1 cellular context compared by ENCODE assay signal in the genomic region with DNA sequence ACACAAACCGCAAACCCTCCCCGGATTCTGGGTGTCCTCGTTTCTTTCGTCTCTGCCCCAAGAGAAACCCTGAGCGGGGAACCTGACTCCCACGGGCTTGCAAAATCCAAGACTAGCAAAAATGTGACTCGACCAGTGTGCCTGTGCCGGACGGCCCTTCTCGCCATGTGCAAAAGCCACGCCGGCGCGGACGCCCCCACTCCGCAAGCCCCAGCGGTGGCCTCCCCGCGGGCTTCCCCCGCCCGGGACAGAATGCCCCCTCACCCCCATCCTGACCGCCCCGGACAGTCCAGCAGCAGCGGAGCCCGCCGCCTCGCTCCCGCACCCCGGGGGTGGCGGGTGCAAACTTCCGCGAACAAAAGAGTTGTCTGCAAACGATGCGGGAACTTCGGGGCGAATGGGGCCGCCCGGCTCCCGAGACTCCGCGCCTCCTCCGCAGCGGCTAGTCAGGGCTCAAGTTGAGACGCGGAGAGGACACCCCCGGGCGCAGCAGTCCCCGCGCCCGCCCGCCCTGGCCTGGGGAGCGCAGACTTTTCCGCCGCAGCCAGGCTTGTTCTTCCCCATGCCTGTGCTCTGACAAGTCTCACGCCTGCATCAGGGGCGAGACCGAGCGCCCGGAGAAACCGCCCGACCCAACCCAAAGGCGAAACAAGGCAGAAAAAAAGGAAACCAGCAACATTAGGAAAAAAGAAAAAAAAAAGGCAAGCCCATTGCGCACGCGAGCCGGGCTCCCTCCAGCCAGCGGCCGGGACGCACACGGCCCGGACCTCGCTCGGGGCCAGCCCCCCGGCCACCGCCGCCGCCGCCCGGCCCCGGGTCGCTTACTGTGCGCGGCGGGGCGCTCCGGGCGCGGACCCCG.
TF ChIP-seq lines count a peak whose summit lies in the region.

No MANE protein-coding gene starts in this region.

TF ChIP-seq in HepG2, 621 proteins besides CTCF, POLR2A, EP300 and RAD21 (continued from another document):
- TF ChIP-seq FOXO4 (CRISPR knock-in tag; conservative IDR thresholded peaks at IDR 0.05) (no peak), HINFP (CRISPR knock-in tag; IDR thresholded peaks at IDR 0.05; ENCODE audit: low read depth) (no peak), NFE2L2 (IDR thresholded peaks at IDR 0.05; ENCODE audit: low read length) (no peak), ZNF335 (CRISPR knock-in tag; IDR thresholded peaks at IDR 0.05) (no peak), ASH2L (IDR thresholded peaks at IDR 0.05; ENCODE audit: insufficient read length, low read depth, low read length) (no peak), ZSCAN21 (CRISPR knock-in tag; IDR thresholded peaks at IDR 0.05; ENCODE audit: borderline replicate concordance) (no peak), ADNP (CRISPR knock-in tag; IDR thresholded peaks at IDR 0.05) (no peak), ELK4 (CRISPR knock-in tag; IDR thresholded peaks at IDR 0.05; ENCODE audit: borderline replicate concordance) (no peak), RBM39 (IDR thresholded peaks at IDR 0.05; ENCODE audit: low read depth, low read length, poor library complexity, severe bottlenecking) (peak; percentile 75), EED (CRISPR knock-in tag; IDR thresholded peaks at IDR 0.05) (no peak), FLYWCH1 (CRISPR knock-in tag; IDR thresholded peaks at IDR 0.05) (no peak), XBP1 (CRISPR knock-in tag; IDR thresholded peaks at IDR 0.05) (no peak), MYPOP (CRISPR knock-in tag; IDR thresholded peaks at IDR 0.05) (peak; percentile 64; the same call in 1 of the 2 replicates), ZNF232 (CRISPR knock-in tag; IDR thresholded peaks at IDR 0.05; ENCODE audit: borderline replicate concordance) (no peak), U2AF2 (IDR thresholded peaks at IDR 0.05; ENCODE audit: low read depth, low read length) (no peak), SOX5 (CRISPR knock-in tag; IDR thresholded peaks at IDR 0.05; ENCODE audit: borderline replicate concordance) (no peak), ZNF33A (CRISPR knock-in tag; IDR thresholded peaks at IDR 0.05; ENCODE audit: borderline replicate concordance) (no peak), CREM (IDR thresholded peaks at IDR 0.05) (no peak), CREM (CRISPR knock-in tag; IDR thresholded peaks at IDR 0.05) (no peak), TBP (CRISPR knock-in tag; IDR thresholded peaks at IDR 0.05) (no peak), RBFOX2 (IDR thresholded peaks at IDR 0.05; ENCODE audit: low read depth, low read length) (0 out of 2 replicates have a peak, but pooled peaks have one; percentile 48), ZNF468 (CRISPR knock-in tag; IDR thresholded peaks at IDR 0.05) (no peak), ZNF567 (CRISPR knock-in tag; IDR thresholded peaks at IDR 0.05; ENCODE audit: borderline replicate concordance) (no peak), SAFB2 (CRISPR knock-in tag; IDR thresholded peaks at IDR 0.05; ENCODE audit: borderline replicate concordance, low read depth) (no peak), ZNF160 (CRISPR knock-in tag; IDR thresholded peaks at IDR 0.05) (no peak), ZNF574 (CRISPR knock-in tag; IDR thresholded peaks at IDR 0.05) (0 out of 2 replicates have a peak, but pooled peaks have one; percentile 0), ZNF766 (CRISPR knock-in tag; IDR thresholded peaks at IDR 0.05; ENCODE audit: borderline replicate concordance) (0 out of 2 replicates have a peak, but pooled peaks have one; percentile 13), SPEN (CRISPR knock-in tag; IDR thresholded peaks at IDR 0.05; ENCODE audit: low read depth) (no peak), ZNF790 (CRISPR knock-in tag; IDR thresholded peaks at IDR 0.05; ENCODE audit: borderline replicate concordance) (no peak), HNRNPLL (IDR thresholded peaks at IDR 0.05; ENCODE audit: low read depth, low read length, poor library complexity, severe bottlenecking) (peak; percentile 51), ZNF556 (CRISPR knock-in tag; IDR thresholded peaks at IDR 0.05; ENCODE audit: borderline replicate concordance) (no peak), CBX5 (CRISPR knock-in tag; IDR thresholded peaks at IDR 0.05; ENCODE audit: borderline replicate concordance) (no peak)
- TF ChIP-seq, protein P1, sequence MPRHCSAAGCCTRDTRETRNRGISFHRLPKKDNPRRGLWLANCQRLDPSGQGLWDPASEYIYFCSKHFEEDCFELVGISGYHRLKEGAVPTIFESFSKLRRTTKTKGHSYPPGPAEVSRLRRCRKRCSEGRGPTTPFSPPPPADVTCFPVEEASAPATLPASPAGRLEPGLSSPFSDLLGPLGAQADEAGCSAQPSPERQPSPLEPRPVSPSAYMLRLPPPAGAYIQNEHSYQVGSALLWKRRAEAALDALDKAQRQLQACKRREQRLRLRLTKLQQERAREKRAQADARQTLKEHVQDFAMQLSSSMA (CRISPR knock-in tag; IDR thresholded peaks at IDR 0.05) = no peak
- TF ChIP-seq, protein P2, sequence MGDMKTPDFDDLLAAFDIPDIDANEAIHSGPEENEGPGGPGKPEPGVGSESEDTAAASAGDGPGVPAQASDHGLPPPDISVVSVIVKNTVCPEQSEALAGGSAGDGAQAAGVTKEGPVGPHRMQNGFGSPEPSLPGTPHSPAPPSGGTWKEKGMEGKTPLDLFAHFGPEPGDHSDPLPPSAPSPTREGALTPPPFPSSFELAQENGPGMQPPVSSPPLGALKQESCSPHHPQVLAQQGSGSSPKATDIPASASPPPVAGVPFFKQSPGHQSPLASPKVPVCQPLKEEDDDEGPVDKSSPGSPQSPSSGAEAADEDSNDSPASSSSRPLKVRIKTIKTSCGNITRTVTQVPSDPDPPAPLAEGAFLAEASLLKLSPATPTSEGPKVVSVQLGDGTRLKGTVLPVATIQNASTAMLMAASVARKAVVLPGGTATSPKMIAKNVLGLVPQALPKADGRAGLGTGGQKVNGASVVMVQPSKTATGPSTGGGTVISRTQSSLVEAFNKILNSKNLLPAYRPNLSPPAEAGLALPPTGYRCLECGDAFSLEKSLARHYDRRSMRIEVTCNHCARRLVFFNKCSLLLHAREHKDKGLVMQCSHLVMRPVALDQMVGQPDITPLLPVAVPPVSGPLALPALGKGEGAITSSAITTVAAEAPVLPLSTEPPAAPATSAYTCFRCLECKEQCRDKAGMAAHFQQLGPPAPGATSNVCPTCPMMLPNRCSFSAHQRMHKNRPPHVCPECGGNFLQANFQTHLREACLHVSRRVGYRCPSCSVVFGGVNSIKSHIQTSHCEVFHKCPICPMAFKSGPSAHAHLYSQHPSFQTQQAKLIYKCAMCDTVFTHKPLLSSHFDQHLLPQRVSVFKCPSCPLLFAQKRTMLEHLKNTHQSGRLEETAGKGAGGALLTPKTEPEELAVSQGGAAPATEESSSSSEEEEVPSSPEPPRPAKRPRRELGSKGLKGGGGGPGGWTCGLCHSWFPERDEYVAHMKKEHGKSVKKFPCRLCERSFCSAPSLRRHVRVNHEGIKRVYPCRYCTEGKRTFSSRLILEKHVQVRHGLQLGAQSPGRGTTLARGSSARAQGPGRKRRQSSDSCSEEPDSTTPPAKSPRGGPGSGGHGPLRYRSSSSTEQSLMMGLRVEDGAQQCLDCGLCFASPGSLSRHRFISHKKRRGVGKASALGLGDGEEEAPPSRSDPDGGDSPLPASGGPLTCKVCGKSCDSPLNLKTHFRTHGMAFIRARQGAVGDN (CRISPR knock-in tag; IDR thresholded peaks at IDR 0.05) = peak; percentile 52
- TF ChIP-seq, protein P3, sequence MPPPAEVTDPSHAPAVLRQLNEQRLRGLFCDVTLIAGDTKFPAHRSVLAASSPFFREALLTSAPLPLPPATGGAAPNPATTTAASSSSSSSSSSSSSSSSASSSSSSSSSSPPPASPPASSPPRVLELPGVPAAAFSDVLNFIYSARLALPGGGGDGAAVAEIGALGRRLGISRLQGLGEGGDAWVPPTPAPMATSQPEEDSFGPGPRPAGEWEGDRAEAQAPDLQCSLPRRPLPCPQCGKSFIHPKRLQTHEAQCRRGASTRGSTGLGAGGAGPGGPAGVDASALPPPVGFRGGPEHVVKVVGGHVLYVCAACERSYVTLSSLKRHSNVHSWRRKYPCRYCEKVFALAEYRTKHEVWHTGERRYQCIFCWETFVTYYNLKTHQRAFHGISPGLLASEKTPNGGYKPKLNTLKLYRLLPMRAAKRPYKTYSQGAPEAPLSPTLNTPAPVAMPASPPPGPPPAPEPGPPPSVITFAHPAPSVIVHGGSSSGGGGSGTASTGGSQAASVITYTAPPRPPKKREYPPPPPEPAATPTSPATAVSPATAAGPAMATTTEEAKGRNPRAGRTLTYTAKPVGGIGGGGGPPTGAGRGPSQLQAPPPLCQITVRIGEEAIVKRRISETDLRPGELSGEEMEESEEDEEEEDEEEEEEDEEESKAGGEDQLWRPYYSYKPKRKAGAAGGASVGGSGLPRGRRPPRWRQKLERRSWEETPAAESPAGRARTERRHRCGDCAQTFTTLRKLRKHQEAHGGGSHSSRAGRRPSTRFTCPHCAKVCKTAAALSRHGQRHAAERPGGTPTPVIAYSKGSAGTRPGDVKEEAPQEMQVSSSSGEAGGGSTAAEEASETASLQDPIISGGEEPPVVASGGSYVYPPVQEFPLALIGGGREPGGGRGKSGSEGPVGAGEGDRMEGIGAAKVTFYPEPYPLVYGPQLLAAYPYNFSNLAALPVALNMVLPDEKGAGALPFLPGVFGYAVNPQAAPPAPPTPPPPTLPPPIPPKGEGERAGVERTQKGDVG (CRISPR knock-in tag; IDR thresholded peaks at IDR 0.05; ENCODE audit: borderline replicate concordance) = no peak
- TF ChIP-seq, protein P4, sequence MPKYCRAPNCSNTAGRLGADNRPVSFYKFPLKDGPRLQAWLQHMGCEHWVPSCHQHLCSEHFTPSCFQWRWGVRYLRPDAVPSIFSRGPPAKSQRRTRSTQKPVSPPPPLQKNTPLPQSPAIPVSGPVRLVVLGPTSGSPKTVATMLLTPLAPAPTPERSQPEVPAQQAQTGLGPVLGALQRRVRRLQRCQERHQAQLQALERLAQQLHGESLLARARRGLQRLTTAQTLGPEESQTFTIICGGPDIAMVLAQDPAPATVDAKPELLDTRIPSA (CRISPR knock-in tag; IDR thresholded peaks at IDR 0.05; ENCODE audit: borderline replicate concordance) = no peak
- TF ChIP-seq, protein P5, sequence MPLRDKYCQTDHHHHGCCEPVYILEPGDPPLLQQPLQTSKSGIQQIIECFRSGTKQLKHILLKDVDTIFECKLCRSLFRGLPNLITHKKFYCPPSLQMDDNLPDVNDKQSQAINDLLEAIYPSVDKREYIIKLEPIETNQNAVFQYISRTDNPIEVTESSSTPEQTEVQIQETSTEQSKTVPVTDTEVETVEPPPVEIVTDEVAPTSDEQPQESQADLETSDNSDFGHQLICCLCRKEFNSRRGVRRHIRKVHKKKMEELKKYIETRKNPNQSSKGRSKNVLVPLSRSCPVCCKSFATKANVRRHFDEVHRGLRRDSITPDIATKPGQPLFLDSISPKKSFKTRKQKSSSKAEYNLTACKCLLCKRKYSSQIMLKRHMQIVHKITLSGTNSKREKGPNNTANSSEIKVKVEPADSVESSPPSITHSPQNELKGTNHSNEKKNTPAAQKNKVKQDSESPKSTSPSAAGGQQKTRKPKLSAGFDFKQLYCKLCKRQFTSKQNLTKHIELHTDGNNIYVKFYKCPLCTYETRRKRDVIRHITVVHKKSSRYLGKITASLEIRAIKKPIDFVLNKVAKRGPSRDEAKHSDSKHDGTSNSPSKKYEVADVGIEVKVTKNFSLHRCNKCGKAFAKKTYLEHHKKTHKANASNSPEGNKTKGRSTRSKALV (CRISPR knock-in tag; IDR thresholded peaks at IDR 0.05) = peak; percentile 88
